Comparison of ENCODE assay signal across 8 cellular contexts in genomic region chr6:41895300-41896233, GRCh38. TPM values are rescaled to one million over a fixed set of nuclear protein-coding genes. Genes with fewer than 3 reads are reported as not detected.
DNase-seq lines count a peak whose midpoint lies in the region; ATAC-seq and TF ChIP-seq lines count a peak whose summit lies in the region.

USP49 (minus strand) TSS chr6:41895375; CDS start chr6:41806983, 88,392 bp downstream.

- CTCF ChIA-PET in CD8-positive, alpha-beta T cell (lab: Charles Lee), result interaction anchor here (0.9 to 12.5 kb wide), 10 partner anchors 10 to 652 kb away, joined by 3 to 135 read pairs (median 4); partner anchors contain the start of genes BYSL, MED20 and TAF8
- CTCF ChIA-PET in activated CD4-positive, alpha-beta memory T cell treated with anti-CD3 and anti-CD28 coated beads for 36 hours (lab: Charles Lee), result interaction anchor here (1.1 to 13.0 kb wide), 6 partner anchors 10 to 209 kb away, joined by 5 to 190 read pairs (median 13); partner anchors contain the start of genes BYSL, MED20, TAF8 and TOMM6

- peaks cover 24% of the 10 kb centered on the region for H3K4me1 ChIP-seq in CD8-positive, alpha-beta T cell (ENCODE audit: insufficient read depth, low read length)

- intact Hi-C loops in CD8-positive, alpha-beta T cell (cut with DNase I, micrococcal nuclease), result loop anchor here (1.0 to 10.0 kb wide), 10 partner anchors 26 to 999 kb away; partner anchors contain the start of genes BYSL (in 2 of the 2), MED20 (in 2 of the 2), TOMM6 (in 2 of the 2) and CCND3 (in 1 of the 2)
- intact Hi-C loops in activated CD4-positive, alpha-beta memory T cell treated with anti-CD3 and anti-CD28 coated beads for 36 hours (cut with micrococcal nuclease), result loop anchor here (1.0 to 2.0 kb wide), 5 partner anchors 26 to 153 kb away; partner anchors contain the start of genes BYSL, MED20 and TOMM6

- POLR2A ChIA-PET in CD8-positive, alpha-beta T cell (lab: Charles Lee), result interaction anchor here (1.2 to 2.0 kb wide), 8 partner anchors 8 to 157 kb away, joined by 3 to 7 read pairs (median 4); partner anchors contain the start of genes BYSL, MED20 and TOMM6
- POLR2A ChIA-PET in activated CD4-positive, alpha-beta memory T cell treated with anti-CD3 and anti-CD28 coated beads for 36 hours (lab: Charles Lee), result interaction anchor here (0.9 to 2.0 kb wide), 9 partner anchors 12 to 154 kb away, joined by 3 to 11 read pairs (median 3); partner anchors contain the start of genes BYSL, MED20, TAF8 and TOMM6

- peak within 1 kb of the TSS; percentile 55 for H3K27ac ChIP-seq in CD8-positive, alpha-beta T cell (ENCODE audit: low read depth, low read length)

- no peaks in the 10 kb centered on the region for H3K27me3 Mint-ChIP-seq in CD8-positive, alpha-beta T cell (ENCODE audit: low read depth)
- no peaks in the 10 kb centered on the region for H3K27me3 Mint-ChIP-seq in activated CD4-positive, alpha-beta memory T cell treated with anti-CD3 and anti-CD28 coated beads for 36 hours

- H3K27me3 ChIP-seq in CD8-positive, alpha-beta T cell (ENCODE audit: insufficient read depth, low read length), result no peaks in the 10 kb centered on the region

- H3K9me3 ChIP-seq in CD8-positive, alpha-beta T cell (ENCODE audit: low read length), result no peaks in the 10 kb centered on the region

- peak within 1 kb of the TSS; percentile 89 for H3K27ac Mint-ChIP-seq in CD8-positive, alpha-beta T cell
- H3K27ac Mint-ChIP-seq in activated CD4-positive, alpha-beta memory T cell treated with anti-CD3 and anti-CD28 coated beads for 36 hours, result peak within 1 kb of the TSS; percentile 89

- no peak within 1 kb of the TSS for H3K4me3 Mint-ChIP-seq in CD8-positive, alpha-beta T cell
- no peak within 1 kb of the TSS for H3K4me3 Mint-ChIP-seq in activated CD4-positive, alpha-beta memory T cell treated with anti-CD3 and anti-CD28 coated beads for 36 hours

- peak; percentile 95 for ATAC-seq in CD8-positive, alpha-beta T cell
- ATAC-seq in GM19455 (IDR thresholded peaks at IDR 0.05; ENCODE audit: unreplicated experiment), result peak; percentile 80

- H3K36me3 Mint-ChIP-seq in CD8-positive, alpha-beta T cell, result peaks cover 5% of the 10 kb centered on the region
- H3K36me3 Mint-ChIP-seq in activated CD4-positive, alpha-beta memory T cell treated with anti-CD3 and anti-CD28 coated beads for 36 hours, result no peaks in the 10 kb centered on the region

- H3K4me3 ChIP-seq in CD8-positive, alpha-beta T cell (ENCODE audit: low read depth, low read length), result peak within 1 kb of the TSS; percentile 90

- no peaks in the 10 kb centered on the region for H3K9me3 Mint-ChIP-seq in CD8-positive, alpha-beta T cell
- no peaks in the 10 kb centered on the region for H3K9me3 Mint-ChIP-seq in activated CD4-positive, alpha-beta memory T cell treated with anti-CD3 and anti-CD28 coated beads for 36 hours

- peak; percentile 80 to 91 (median 90) for DNase-seq in CD8-positive, alpha-beta T cell
- DNase-seq in HK-2 (ENCODE audit: unreplicated experiment), result peak; percentile 89
- peak; percentile 98 for DNase-seq in NCI-H82 (lab: John Stamatoyannopoulos, UW)
- peak; percentile 94 for DNase-seq in activated CD4-positive, alpha-beta memory T cell treated with anti-CD3 and anti-CD28 coated beads for 36 hours
- DNase-seq in effector CD4-positive, alpha-beta T cell, result peak; percentile 87
- DNase-seq in lung microvascular endothelial cell (ENCODE audit: low read depth in 2 of 2), result peak; percentile 91 to 93
- peak; percentile 82 to 98 (median 84) for DNase-seq in stimulated activated CD4-positive, alpha-beta T cell treated with anti-CD3 and anti-CD28 coated beads, TNF-alpha, amount 100 ng/mL, for 48 hours (ENCODE audit: low read depth in 3 of 3)

- H3K4me1 Mint-ChIP-seq in CD8-positive, alpha-beta T cell (ENCODE audit: low read depth), result peaks cover 10% of the 10 kb centered on the region
- H3K4me1 Mint-ChIP-seq in activated CD4-positive, alpha-beta memory T cell treated with anti-CD3 and anti-CD28 coated beads for 36 hours (ENCODE audit: low read depth), result peaks cover 9% of the 10 kb centered on the region

- no peak for TF ChIP-seq CTCF in CD8-positive, alpha-beta T cell (IDR thresholded peaks at IDR 0.05)

- no peaks in the 10 kb centered on the region for H3K36me3 ChIP-seq in CD8-positive, alpha-beta T cell (ENCODE audit: insufficient read depth, low read length)

RNA-seq across cellular contexts. Expression of gene USP49, which starts in this region (rescaled TPM):
- total RNA-seq in CD8-positive, alpha-beta T cell, result 1 to 10 TPM; 1.6 to 1.8 TPM
- 1 to 10 TPM; 6.1 to 6.3 TPM for total RNA-seq in activated CD4-positive, alpha-beta memory T cell treated with anti-CD3 and anti-CD28 coated beads for 36 hours
- total RNA-seq in lung microvascular endothelial cell, result 1.3 and 1.4 TPM in 2 replicates

Comparison
In these comparisons a context has a peak if more than half of its experiments do, and no peak if none do; other contexts are left out.
1. Peak in every context shown above with its lines: DNase-seq, ATAC-seq, H3K4me3 ChIP-seq and H3K27ac ChIP-seq.